In genomic region chr1:59417406-59417805, GRCh38 we compare ENCODE assay signal across 29 cellular contexts.
"Had no signal": no experiment of that assay in that cellular context is flagged by ENCODE, and none has a peak within 500 bp of the region (broad histone marks: within the 10 kb centered on the region; RNA-seq: fewer than 3 reads in every experiment).

No MANE protein-coding gene starts in this region.

- DNase-seq: cortex of kidney; effector memory CD8-positive, alpha-beta T cell; erythroblast; esophagus squamous epithelium; hypothalamus; immature natural killer cell; islet precursor cell; left ventricle myocardium superior; lower lobe of right lung; mesenchymal stem cell; mucosa of descending colon; naive thymus-derived CD8-positive, alpha-beta T cell; nephron progenitor cell; nucleus accumbens; sigmoid colon; spleen; stimulated activated CD4-positive, alpha-beta T cell treated with anti-CD3 and anti-CD28 coated beads, Interleukin-4, amount 100 ng/mL, for 4 hours; stimulated activated naive CD8-positive, alpha-beta T cell treated with anti-CD3 and anti-CD28 coated beads, Interleukin-15, Interleukin-2, amounts not matched to agents 100 U/mL and 50 U/mL, for 24 hours; substantia nigra; testis; tibial artery had no signal

- H3K4me1 ChIP-seq: testis had no signal

- H3K27ac Mint-ChIP-seq: effector memory CD8-positive, alpha-beta T cell; immature natural killer cell; naive thymus-derived CD8-positive, alpha-beta T cell; stimulated activated memory B cell treated with anti-CD40 and anti-IgM and Interleukin-4, amounts not matched to agents 10 μg/mL and 1 μg/mL and 100 μg/mL, for 72 hours; type B pancreatic cell had no signal

- H3K27me3 ChIP-seq: esophagus squamous epithelium, right atrium auricular region, sigmoid colon, spleen, testis, tibial artery had no signal

- H3K4me3 Mint-ChIP-seq: effector memory CD8-positive, alpha-beta T cell; immature natural killer cell; mesothelial cell of epicardium; naive thymus-derived CD8-positive, alpha-beta T cell; nephron progenitor cell; stimulated activated memory B cell treated with anti-CD40 and anti-IgM and Interleukin-4, amounts not matched to agents 10 μg/mL and 1 μg/mL and 100 μg/mL, for 72 hours; type B pancreatic cell had no signal

- H3K27me3 Mint-ChIP-seq: effector memory CD8-positive, alpha-beta T cell; stimulated activated memory B cell treated with anti-CD40 and anti-IgM and Interleukin-4, amounts not matched to agents 10 μg/mL and 1 μg/mL and 100 μg/mL, for 72 hours; type B pancreatic cell had no signal

- H3K4me3 ChIP-seq: esophagus squamous epithelium, lower lobe of right lung, mucosa of descending colon, prostate gland, right atrium auricular region, sigmoid colon, skin epidermis, spleen, testis, tibial artery had no signal

- H3K9me3 Mint-ChIP-seq: effector memory CD8-positive, alpha-beta T cell; immature natural killer cell; nephron progenitor cell; stimulated activated memory B cell treated with anti-CD40 and anti-IgM and Interleukin-4, amounts not matched to agents 10 μg/mL and 1 μg/mL and 100 μg/mL, for 72 hours had no signal

- H3K36me3 ChIP-seq: esophagus squamous epithelium, lower lobe of right lung, prostate gland, right atrium auricular region, sigmoid colon, spleen, tibial artery had no signal

- H3K4me1 Mint-ChIP-seq: stimulated activated memory B cell treated with anti-CD40 and anti-IgM and Interleukin-4, amounts not matched to agents 10 μg/mL and 1 μg/mL and 100 μg/mL, for 72 hours had no signal

- H3K27ac ChIP-seq: esophagus squamous epithelium, lower lobe of right lung, prostate gland, right atrium auricular region, sigmoid colon, skin epidermis, spleen, testis, tibial artery had no signal

- FAIRE-seq: endometrium, frontal cortex had no signal

- H3K36me3 Mint-ChIP-seq: immature natural killer cell; stimulated activated memory B cell treated with anti-CD40 and anti-IgM and Interleukin-4, amounts not matched to agents 10 μg/mL and 1 μg/mL and 100 μg/mL, for 72 hours; type B pancreatic cell had no signal

- H3K9me3 ChIP-seq: esophagus squamous epithelium, lower lobe of right lung, mucosa of descending colon, prostate gland, right atrium auricular region, sigmoid colon, spleen, testis, tibial artery had no signal
